ENCODE assay signal across 1 cellular context in genomic region chr5:173886157-173886556, GRCh38.
TF ChIP-seq lines count a peak whose summit lies in the region.

No MANE protein-coding gene starts in this region.

TF ChIP-seq in A549, 52 proteins besides CTCF, POLR2A, EP300 and RAD21:
- TF ChIP-seq EHMT2 (IDR thresholded peaks at IDR 0.05; ENCODE audit: low read depth): no peak
- no peak for TF ChIP-seq FOSB (CRISPR knock-in tag; IDR thresholded peaks at IDR 0.05)
- no peak for TF ChIP-seq CBX8 (IDR thresholded peaks at IDR 0.05)
- no peak for TF ChIP-seq NFE2L2 (conservative IDR thresholded peaks at IDR 0.05; ENCODE audit: low read length)
- no peak for TF ChIP-seq FOSL2 (IDR thresholded peaks at IDR 0.05)
- no peak for TF ChIP-seq FOSL2 (CRISPR knock-in tag; IDR thresholded peaks at IDR 0.05)
- TF ChIP-seq ZSCAN20 (CRISPR knock-in tag; IDR thresholded peaks at IDR 0.05): no peak
- TF ChIP-seq CHD2 (IDR thresholded peaks at IDR 0.05; ENCODE audit: low read length, partially characterized antibody): no peak
- TF ChIP-seq HES2 (IDR thresholded peaks at IDR 0.05): no peak
- no peak for TF ChIP-seq TFCP2L1 (CRISPR knock-in tag; IDR thresholded peaks at IDR 0.05)
- TF ChIP-seq HMGXB4 (CRISPR knock-in tag; IDR thresholded peaks at IDR 0.05; ENCODE audit: borderline replicate concordance): no peak
- no peak for TF ChIP-seq NR3C1 (IDR thresholded peaks at IDR 0.05)
- no peak for TF ChIP-seq ELK1 (IDR thresholded peaks at IDR 0.05; ENCODE audit: low read depth, low read length)
- TF ChIP-seq KDM1A (IDR thresholded peaks at IDR 0.05; ENCODE audit: low read depth): no peak
- no peak for TF ChIP-seq HDAC2 (IDR thresholded peaks at IDR 0.05)
- TF ChIP-seq JUN (IDR thresholded peaks at IDR 0.05): no peak
